25 cellular contexts compared by ENCODE assay signal in genomic region chr13:111567637-111568036, GRCh38.
"Had no signal": no experiment of that assay in that cellular context is flagged by ENCODE, and none has a peak within 500 bp of the region (broad histone marks: within the 10 kb centered on the region; RNA-seq: fewer than 3 reads in every experiment).

No MANE protein-coding gene starts in this region.

- H3K4me1 Mint-ChIP-seq: naive thymus-derived CD4-positive, alpha-beta T cell; stimulated activated effector memory CD8-positive, alpha-beta T cell treated with anti-CD3 and anti-CD28 coated beads, Interleukin-12 subunit alpha, Interleukin-12 subunit beta, amount 100 ng/mL, for 72 hours had no signal

- DNase-seq: head of caudate nucleus; hippocampal formation; left colon; left lung; mesendoderm; midbrain; mucosa of descending colon; naive thymus-derived CD4-positive, alpha-beta T cell; occipital lobe; stimulated activated CD4-positive, alpha-beta T cell treated with anti-CD3 and anti-CD28 coated beads, Interleukin-4, amount 100 ng/mL, for 24 hours; stimulated activated naive CD4-positive, alpha-beta T cell; tibial artery; trophoblast cell; upper lobe of right lung had no signal

- H3K36me3 ChIP-seq: left lung, neutrophil, right atrium auricular region, right lobe of liver, suprapubic skin, thoracic aorta, tibial artery, upper lobe of right lung had no signal

- ATAC-seq: left colon; left lung; mucosa of descending colon; naive thymus-derived CD4-positive, alpha-beta T cell; natural killer cell treated with Interleukin-12 subunit alpha and Interleukin-12 subunit beta and Interleukin-15 and Interleukin-18, amount 100 ng/mL, for 72 hours; stimulated activated effector memory CD8-positive, alpha-beta T cell treated with anti-CD3 and anti-CD28 coated beads, Interleukin-12 subunit alpha, Interleukin-12 subunit beta, amount 100 ng/mL, for 72 hours; upper lobe of right lung had no signal

- H3K9me3 ChIP-seq: mucosa of descending colon, neutrophil, right lobe of liver, suprapubic skin, thoracic aorta, upper lobe of right lung had no signal

- H3K9ac ChIP-seq: parathyroid adenoma had no signal

- H3K27me3 ChIP-seq: neutrophil, right atrium auricular region, right lobe of liver, upper lobe of right lung had no signal

- H3K9me3 Mint-ChIP-seq: stimulated activated effector memory CD8-positive, alpha-beta T cell treated with anti-CD3 and anti-CD28 coated beads, Interleukin-12 subunit alpha, Interleukin-12 subunit beta, amount 100 ng/mL, for 72 hours; stimulated activated naive CD8-positive, alpha-beta T cell treated with anti-CD3 and anti-CD28 coated beads, Interleukin-15, Interleukin-2, amounts not matched to agents 100 ng/mL and 50 ng/mL, for 24 hours had no signal

- H2AFZ ChIP-seq: parathyroid adenoma had no signal

- H3K36me3 Mint-ChIP-seq: naive thymus-derived CD4-positive, alpha-beta T cell; natural killer cell treated with Interleukin-12 subunit alpha and Interleukin-12 subunit beta and Interleukin-15 and Interleukin-18, amount 100 ng/mL, for 72 hours; stimulated activated effector memory CD8-positive, alpha-beta T cell treated with anti-CD3 and anti-CD28 coated beads, Interleukin-12 subunit alpha, Interleukin-12 subunit beta, amount 100 ng/mL, for 72 hours had no signal

- H3K4me3 ChIP-seq: left lung, lung, mucosa of descending colon, right atrium auricular region, right lobe of liver, skin epidermis, suprapubic skin, thoracic aorta, tibial artery, upper lobe of right lung had no signal

- H3K27ac ChIP-seq: left lung, neutrophil, parathyroid adenoma, right atrium auricular region, skin epidermis, suprapubic skin, thoracic aorta, tibial artery, upper lobe of right lung had no signal

- H3K4me3 Mint-ChIP-seq: naive thymus-derived CD4-positive, alpha-beta T cell; natural killer cell treated with Interleukin-12 subunit alpha and Interleukin-12 subunit beta and Interleukin-15 and Interleukin-18, amount 100 ng/mL, for 72 hours; stimulated activated effector memory CD8-positive, alpha-beta T cell treated with anti-CD3 and anti-CD28 coated beads, Interleukin-12 subunit alpha, Interleukin-12 subunit beta, amount 100 ng/mL, for 72 hours; stimulated activated naive CD8-positive, alpha-beta T cell treated with anti-CD3 and anti-CD28 coated beads, Interleukin-15, Interleukin-2, amounts not matched to agents 100 ng/mL and 50 ng/mL, for 24 hours had no signal

- H3K79me2 ChIP-seq: parathyroid adenoma had no signal

- H3K27ac Mint-ChIP-seq: naive thymus-derived CD4-positive, alpha-beta T cell; natural killer cell treated with Interleukin-12 subunit alpha and Interleukin-12 subunit beta and Interleukin-15 and Interleukin-18, amount 100 ng/mL, for 72 hours; stimulated activated effector memory CD8-positive, alpha-beta T cell treated with anti-CD3 and anti-CD28 coated beads, Interleukin-12 subunit alpha, Interleukin-12 subunit beta, amount 100 ng/mL, for 72 hours; stimulated activated naive CD8-positive, alpha-beta T cell treated with anti-CD3 and anti-CD28 coated beads, Interleukin-15, Interleukin-2, amounts not matched to agents 100 ng/mL and 50 ng/mL, for 24 hours had no signal

- H3K4me1 ChIP-seq: left lung, parathyroid adenoma, right atrium auricular region, suprapubic skin, tibial artery, upper lobe of right lung had no signal
